ENCODE assay signal across 25 cellular contexts in genomic region chr6:50998905-50999304, GRCh38.
"Had no signal": no experiment of that assay in that cellular context is flagged by ENCODE, and none has a peak within 500 bp of the region (broad histone marks: within the 10 kb centered on the region; RNA-seq: fewer than 3 reads in every experiment).

No MANE protein-coding gene starts in this region.

- ATAC-seq: mucosa of descending colon; naive thymus-derived CD4-positive, alpha-beta T cell; natural killer cell treated with Interleukin-12 subunit alpha and Interleukin-12 subunit beta and Interleukin-15 and Interleukin-18, amount 100 ng/mL, for 72 hours; right cardiac atrium; sciatic nerve; stimulated activated naive B cell treated with anti-CD40 and anti-IgM and Interleukin-4, amounts not matched to agents 10 μg/mL and 1 μg/mL and 100 μg/mL, for 72 hours; stimulated activated naive CD8-positive, alpha-beta T cell treated with anti-CD3 and anti-CD28 coated beads, Interleukin-15, Interleukin-2, amounts not matched to agents 100 U/mL and 50 U/mL, for 24 hours; upper lobe of right lung had no signal

- H3K27me3 ChIP-seq: ovary, suprapubic skin, tibial artery, upper lobe of right lung had no signal

- H3K4me3 ChIP-seq: left ventricle myocardium inferior, lung, mucosa of descending colon, ovary, skin epidermis, suprapubic skin, thoracic aorta, tibial artery, upper lobe of right lung had no signal

- H3K9me3 ChIP-seq: mucosa of descending colon, ovary, suprapubic skin, thoracic aorta, tibial artery, upper lobe of right lung had no signal

- H3K4me1 ChIP-seq: left ventricle myocardium inferior, suprapubic skin, tibial artery, upper lobe of right lung had no signal

- H3K27ac ChIP-seq: left ventricle myocardium inferior, ovary, suprapubic skin, thoracic aorta, tibial artery, upper lobe of right lung had no signal

- DNase-seq: hypothalamus; immature natural killer cell; islet precursor cell; left ventricle myocardium inferior; midbrain; mucosa of descending colon; naive thymus-derived CD4-positive, alpha-beta T cell; ovary; retina; right cardiac atrium; stimulated activated CD4-positive, alpha-beta T cell treated with anti-CD3 and anti-CD28 coated beads, Interleukin-12 subunit alpha, Interleukin-12 subunit beta, amount 100 ng/mL, for 4 hours; stimulated activated CD4-positive, alpha-beta T cell treated with anti-CD3 and anti-CD28 coated beads, Interleukin-15, amount 100 ng/mL, for 24 hours; stimulated activated CD4-positive, alpha-beta T cell treated with anti-CD3 and anti-CD28 coated beads, Interleukin-2, amount 100 ng/mL, for 24 hours; stimulated activated CD4-positive, alpha-beta T cell treated with anti-CD3 and anti-CD28 coated beads, Interleukin-4, amount 100 ng/mL, for 1 hour; stimulated activated naive B cell treated with anti-CD40 and anti-IgM and Interleukin-4, amounts not matched to agents 10 μg/mL and 1 μg/mL and 100 μg/mL, for 72 hours; stimulated activated naive CD8-positive, alpha-beta T cell treated with anti-CD3 and anti-CD28 coated beads, Interleukin-15, Interleukin-2, amounts not matched to agents 100 U/mL and 50 U/mL, for 24 hours; tibial artery; trophoblast cell; upper lobe of right lung had no signal

- H3K36me3 ChIP-seq: left ventricle myocardium inferior, ovary, suprapubic skin, thoracic aorta, tibial artery, upper lobe of right lung had no signal
